11 cellular contexts compared by ENCODE assay signal in genomic region chr6:11921017-11921438, GRCh38.
DNase-seq lines count a peak whose midpoint lies in the region; ATAC-seq, FAIRE-seq and TF ChIP-seq lines count a peak whose summit lies in the region.
"Had no signal": no experiment of that assay in that cellular context is flagged by ENCODE, and none has a peak within 500 bp of the region (broad histone marks: within the 10 kb centered on the region; RNA-seq: fewer than 3 reads in every experiment).

No MANE protein-coding gene starts in this region.

- no peaks in the 10 kb centered on the region for H3K27me3 ChIP-seq in bronchial epithelial cell (ENCODE audit: control insufficient read depth, insufficient read depth, low read length)
- no peaks in the 10 kb centered on the region for H3K27me3 ChIP-seq in tibial artery
- H3K27me3 ChIP-seq: gastrocnemius medialis had no signal

- H3K36me3 ChIP-seq in bronchial epithelial cell (ENCODE audit: control insufficient read depth, insufficient read depth, low read length) (no peaks in the 10 kb centered on the region), tibial artery (no peaks in the 10 kb centered on the region)
- H3K36me3 ChIP-seq: gastrocnemius medialis had no signal

- DNase-seq in HS-27A (ENCODE audit: low read depth) = peak; percentile 68
- peak; percentile 91 for DNase-seq in bronchial epithelial cell (ENCODE audit: low read depth)
- peak; percentile 44 to 62 for DNase-seq in left colon
- peak; percentile 72 to 83 for DNase-seq in tibial artery
- DNase-seq in stimulated activated naive CD8-positive, alpha-beta T cell treated with anti-CD3 and anti-CD28 coated beads, Interleukin-15, amount 100 ng/mL, for 72 hours = no peak
- DNase-seq in NCI-H446 treated with DMSO at 0.1 percent for 48 hours (lab: John Stamatoyannopoulos, UW) = no peak
- DNase-seq in SIG-M5 treated with dmso at 0.1 percent for 504 hours (lab: John Stamatoyannopoulos, UW; ENCODE audit: unreplicated experiment) = no peak
- DNase-seq in stimulated activated CD4-positive, alpha-beta T cell treated with anti-CD3 and anti-CD28 coated beads, Interleukin-1b, Interleukin-23, amount 100 ng/mL, for 48 hours = no peak
- DNase-seq: activated CD4-positive, alpha-beta memory T cell treated with anti-CD3 and anti-CD28 coated beads, Interleukin-2, amount 10 ng/mL, durations not matched to agents 7 days and 5 days; NCI-H1105 had no signal

- H3K9me3 Mint-ChIP-seq in stimulated activated naive CD8-positive, alpha-beta T cell treated with anti-CD3 and anti-CD28 coated beads, Interleukin-15, amount 100 ng/mL, for 72 hours = no peaks in the 10 kb centered on the region
- H3K9me3 Mint-ChIP-seq: activated CD4-positive, alpha-beta memory T cell treated with anti-CD3 and anti-CD28 coated beads, Interleukin-2, amount 10 ng/mL, durations not matched to agents 7 days and 5 days had no signal

- peak; percentile 76 for ATAC-seq in left colon
- no peak for ATAC-seq in stimulated activated naive CD8-positive, alpha-beta T cell treated with anti-CD3 and anti-CD28 coated beads, Interleukin-15, amount 100 ng/mL, for 72 hours

- TF ChIP-seq CTCF in bronchial epithelial cell (IDR thresholded peaks at IDR 0.05; ENCODE audit: insufficient read depth, low read length, severe bottlenecking) (no peak), tibial artery (IDR thresholded peaks at IDR 0.05) (no peak)

- peaks cover 0 to 33% (median 12%) of the 10 kb centered on the region in 4 donors for H3K4me1 ChIP-seq in tibial artery

- no peaks in the 10 kb centered on the region for H3K4me1 Mint-ChIP-seq in stimulated activated naive CD8-positive, alpha-beta T cell treated with anti-CD3 and anti-CD28 coated beads, Interleukin-15, amount 100 ng/mL, for 72 hours
- H3K4me1 Mint-ChIP-seq: activated CD4-positive, alpha-beta memory T cell treated with anti-CD3 and anti-CD28 coated beads, Interleukin-2, amount 10 ng/mL, durations not matched to agents 7 days and 5 days had no signal

- no peak overlapping the region for H3K27ac Mint-ChIP-seq in stimulated activated naive CD8-positive, alpha-beta T cell treated with anti-CD3 and anti-CD28 coated beads, Interleukin-15, amount 100 ng/mL, for 72 hours
- H3K27ac Mint-ChIP-seq: activated CD4-positive, alpha-beta memory T cell treated with anti-CD3 and anti-CD28 coated beads, Interleukin-2, amount 10 ng/mL, durations not matched to agents 7 days and 5 days had no signal

- intact Hi-C loops in left colon (cut with DNase I, micrococcal nuclease) (no loop called here), tibial artery (cut with DNase I; ENCODE audit: low total_unique reads) (no loop called here)

- H3K4me3 Mint-ChIP-seq in stimulated activated naive CD8-positive, alpha-beta T cell treated with anti-CD3 and anti-CD28 coated beads, Interleukin-15, amount 100 ng/mL, for 72 hours = no peak overlapping the region
- H3K4me3 Mint-ChIP-seq: activated CD4-positive, alpha-beta memory T cell treated with anti-CD3 and anti-CD28 coated beads, Interleukin-2, amount 10 ng/mL, durations not matched to agents 7 days and 5 days had no signal

- H3K27ac ChIP-seq in tibial artery = peak overlapping the region; percentile 37 to 62
- H3K27ac ChIP-seq: gastrocnemius medialis had no signal

- H3K9me3 ChIP-seq in tibial artery = no peaks in the 10 kb centered on the region
- H3K9me3 ChIP-seq: gastrocnemius medialis had no signal

- no peaks in the 10 kb centered on the region for H3K27me3 Mint-ChIP-seq in stimulated activated naive CD8-positive, alpha-beta T cell treated with anti-CD3 and anti-CD28 coated beads, Interleukin-15, amount 100 ng/mL, for 72 hours

- H3K4me3 ChIP-seq in bronchial epithelial cell (ENCODE audit: low read depth, low read length) = no peak overlapping the region
- H3K4me3 ChIP-seq in tibial artery = no peak overlapping the region
- H3K4me3 ChIP-seq: gastrocnemius medialis had no signal

- FAIRE-seq in bronchial epithelial cell (lab: Jason Lieb, UNC) = no peak

Comparison
In these comparisons a context has a peak if more than half of its experiments do, and no peak if none do; other contexts are left out.
1. DNase-seq: peak in HS-27A (single experiment), bronchial epithelial cell (single experiment), left colon (2 of 2) and tibial artery (2 of 2); none in stimulated activated naive CD8-positive, alpha-beta T cell treated with anti-CD3 and anti-CD28 coated beads, Interleukin-15, amount 100 ng/mL, for 72 hours (0 of 2), NCI-H446 treated with DMSO at 0.1 percent for 48 hours (single experiment), SIG-M5 treated with dmso at 0.1 percent for 504 hours (single experiment) and stimulated activated CD4-positive, alpha-beta T cell treated with anti-CD3 and anti-CD28 coated beads, Interleukin-1b, Interleukin-23, amount 100 ng/mL, for 48 hours (single experiment).